9 cellular contexts compared by ENCODE assay signal in the genomic region with DNA sequence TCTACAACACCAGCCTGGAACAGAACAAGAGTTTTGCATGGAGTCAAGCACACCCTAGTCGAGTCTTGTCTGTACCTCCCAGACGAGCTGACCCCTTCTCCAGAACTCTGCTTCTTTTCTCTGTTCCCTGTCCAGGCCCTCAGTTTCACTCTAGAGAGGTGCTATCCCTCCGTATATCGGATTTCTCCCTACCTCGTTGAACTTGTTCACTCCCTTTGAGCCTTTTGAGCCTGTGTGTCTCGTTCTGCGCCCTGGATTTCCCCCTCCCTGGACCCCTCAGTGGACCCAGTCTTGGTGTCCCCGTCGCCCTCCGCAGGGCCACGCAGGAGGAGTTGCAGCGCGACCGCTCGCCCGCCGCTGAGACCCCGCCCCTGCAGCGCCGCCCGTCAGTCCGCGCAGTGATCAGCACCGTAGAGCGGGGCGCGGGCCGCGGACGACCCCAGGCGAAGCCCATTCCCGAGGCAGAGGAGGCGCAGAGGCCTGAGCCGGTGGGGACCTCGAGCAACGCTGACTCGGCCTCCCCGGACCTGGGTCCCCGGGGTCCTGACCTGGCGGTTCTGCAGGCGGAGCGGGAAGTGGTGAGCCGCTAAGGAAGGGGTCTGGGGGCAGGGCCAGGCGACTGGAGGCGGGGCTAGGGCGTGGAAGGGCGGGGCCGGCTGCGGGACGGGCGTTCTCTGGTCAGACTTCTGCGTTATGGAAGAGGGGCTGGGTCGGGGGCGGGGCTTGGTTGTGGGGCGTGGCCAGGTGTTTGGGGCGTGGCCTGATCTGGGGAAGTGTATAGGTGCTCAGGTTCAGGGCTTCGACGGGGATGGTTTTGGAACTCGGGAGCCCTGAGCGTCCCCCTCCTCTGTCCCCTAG. TPM values are rescaled to one million over a fixed set of nuclear protein-coding genes. Genes with fewer than 3 reads are reported as not detected.
DNase-seq lines count a peak whose midpoint lies in the region; ATAC-seq and TF ChIP-seq lines count a peak whose summit lies in the region.
"Had no signal": no experiment of that assay in that cellular context is flagged by ENCODE, and none has a peak within 500 bp of the region (broad histone marks: within the 10 kb centered on the region; RNA-seq: fewer than 3 reads in every experiment).

No MANE protein-coding gene starts in this region.

- TF ChIP-seq CTCF in foreskin fibroblast (IDR thresholded peaks at IDR 0.05; ENCODE audit: low read depth, low read length): no peak
- no peak for TF ChIP-seq CTCF in ovary (IDR thresholded peaks at IDR 0.05)
- TF ChIP-seq CTCF in tibial nerve (IDR thresholded peaks at IDR 0.05): no peak

- ATAC-seq in GM18907 (IDR thresholded peaks at IDR 0.05; ENCODE audit: unreplicated experiment) (peak; percentile 71), GM21381 (IDR thresholded peaks at IDR 0.05; ENCODE audit: unreplicated experiment) (no peak)

- H3K9me3 ChIP-seq in ovary: peaks cover 0 to 4% of the 10 kb centered on the region in 2 donors
- H3K9me3 ChIP-seq in tibial nerve: no peaks in the 10 kb centered on the region
- H3K9me3 ChIP-seq: uterus had no signal

- intact Hi-C loops in ovary (cut with DNase I): no loop called here

- H3K27ac ChIP-seq in ovary (no peak overlapping the region), tibial nerve (peak overlapping the region in 1 of 4 donors; percentile 34)
- H3K27ac ChIP-seq: uterus had no signal

- H3K27me3 ChIP-seq in ovary (peaks cover 11% of the 10 kb centered on the region), tibial nerve (peaks cover 11 to 96% of the 10 kb centered on the region in 2 donors)

- TF ChIP-seq POLR2A in ovary (IDR thresholded peaks at IDR 0.05): no peak
- no peak for TF ChIP-seq POLR2A in tibial nerve (IDR thresholded peaks at IDR 0.05)

- peak overlapping the region; percentile 42 to 48 for H3K4me3 ChIP-seq in foreskin fibroblast (ENCODE audit: low read depth in 1 of 2, low read length in 2 of 2)
- H3K4me3 ChIP-seq in ovary: no peak overlapping the region
- peak overlapping the region in 3 of 4 donors; percentile 25 to 48 (median 41) for H3K4me3 ChIP-seq in tibial nerve

- H3K36me3 ChIP-seq in ovary (no peaks in the 10 kb centered on the region), tibial nerve (no peaks in the 10 kb centered on the region)
- H3K36me3 ChIP-seq: uterus had no signal

- peak; percentile 46 for DNase-seq in HT1080 (ENCODE audit: low read depth)
- DNase-seq in RKO (ENCODE audit: low spot score): peak; percentile 83
- peak; percentile 77 for DNase-seq in activated T-helper 1 cell treated with Interleukin-2 at 50 U/mL for 16 hours (ENCODE audit: low read depth)
- DNase-seq in foreskin fibroblast: peak; percentile 71 to 87
- DNase-seq in ovary: peak in 3 of 5 donors; percentile 40 to 70 (median 65)
- peak in 1 of 2 donors; percentile 45 for DNase-seq in tibial nerve (ENCODE audit: low spot score in 2 of 2)

- 2 to 3% (median 2%) methylated on average over 50 to 60 of the region's 60 CpGs for WGBS in ovary, 3 donors
- 1 to 4% methylated on average over 40 to 44 of the region's 60 CpGs for WGBS in tibial nerve, 2 donors

- TF ChIP-seq EP300 in ovary (IDR thresholded peaks at IDR 0.05) (no peak), tibial nerve (IDR thresholded peaks at IDR 0.05) (no peak)

- H3K4me1 ChIP-seq in ovary (ENCODE audit: insufficient read depth): peaks cover 9% of the 10 kb centered on the region
- H3K4me1 ChIP-seq in tibial nerve: peaks cover 0 to 36% (median 13%) of the 10 kb centered on the region in 4 donors
- H3K4me1 ChIP-seq: uterus had no signal

RNA-seq across cellular contexts. Expression of a gene that starts 5.5 kb away (rescaled TPM):
- total RNA-seq in HT1080 (2014; rRNA removed; shearing (Covaris generic)): 7.3 and 7.8 TPM in 2 replicates
- polyA plus RNA-seq in HT1080 (2015; cell fraction: cytosol; rRNA removed): 2.4 and 2.7 TPM in 2 replicates
- 6.8 and 8.7 TPM in 2 replicates for polyA plus RNA-seq in HT1080 (2015; cell fraction: nucleus; rRNA removed)
- 100 to 1,000 TPM in 1 of 7 donors, 10 to 100 TPM in 2, 1 to 10 TPM in 3, under 1 TPM in 1; 0.88 to 142 (median 9.5) TPM for total RNA-seq in ovary
- 1 to 10 TPM in 1 of 2 donors, under 1 TPM in 1; 0.87 to 2.8 TPM for polyA plus RNA-seq in ovary
- total RNA-seq in tibial nerve: 1 to 10 TPM in 1 of 4 donors, under 1 TPM in 1, not detected in 2; 0.44 to 1.2 TPM

RNA-seq across cellular contexts. Expression of a gene that starts 18.2 kb away (rescaled TPM):
- 15.6 and 18.6 TPM in 2 replicates for total RNA-seq in HT1080 (2014; rRNA removed; shearing (Covaris generic))
- 6.1 and 8.4 TPM in 2 replicates for polyA plus RNA-seq in HT1080 (2015; cell fraction: cytosol; rRNA removed)
- polyA plus RNA-seq in HT1080 (2015; cell fraction: nucleus; rRNA removed): 10.7 and 13.7 TPM in 2 replicates
- total RNA-seq in ovary: 10 to 100 TPM in 6 of 7 donors, 1 to 10 TPM in 1; 7.8 to 17.3 (median 12.0) TPM
- 10 to 100 TPM in 1 of 2 donors, 1 to 10 TPM in 1; 8.3 to 10.1 TPM for polyA plus RNA-seq in ovary
- total RNA-seq in tibial nerve: 10 to 100 TPM in 2 of 4 donors, 1 to 10 TPM in 2; 6.3 to 25.7 (median 12.7) TPM

RNA-seq across cellular contexts. Expression of a gene that starts 36.3 kb away (rescaled TPM):
- 51.1 and 57.6 TPM in 2 replicates for total RNA-seq in HT1080 (2014; rRNA removed; shearing (Covaris generic))
- polyA plus RNA-seq in HT1080 (2015; cell fraction: cytosol; rRNA removed): 29.1 and 34.0 TPM in 2 replicates
- polyA plus RNA-seq in HT1080 (2015; cell fraction: nucleus; rRNA removed): 149 and 151 TPM in 2 replicates
- total RNA-seq in ovary (100 to 1,000 TPM in 4 of 7 donors, 10 to 100 TPM in 3; 45.4 to 152 (median 110) TPM), tibial nerve (100 to 1,000 TPM; 113 to 270 (median 180) TPM)
- polyA plus RNA-seq in ovary: 100 to 1,000 TPM in 1 of 2 donors, 10 to 100 TPM in 1; 21.4 to 118 TPM

RNA-seq across cellular contexts. Expression of a gene that starts 43.1 kb away (rescaled TPM):
- 0.03 and 0.05 TPM in 2 replicates for total RNA-seq in HT1080 (2014; rRNA removed; shearing (Covaris generic))
- polyA plus RNA-seq in HT1080 (2015; cell fraction: cytosol; rRNA removed): 0.05 TPM in 1 of 2 replicates, not detected in the other
- 0.33 TPM in 1 of 2 replicates, not detected in the other for polyA plus RNA-seq in HT1080 (2015; cell fraction: nucleus; rRNA removed)
- 1 to 10 TPM in 1 of 7 donors, under 1 TPM in 5, not detected in 1; 0.35 to 1.6 (median 0.57) TPM for total RNA-seq in ovary
- under 1 TPM; 0.16 to 0.20 TPM for polyA plus RNA-seq in ovary
- total RNA-seq in tibial nerve: 1 to 10 TPM in 1 of 4 donors, not detected in 3; 1.5 TPM
